ENCODE assay signal across 26 cellular contexts in genomic region chr20:41537865-41538264, GRCh38.
DNase-seq lines count a peak whose midpoint lies in the region; ATAC-seq, FAIRE-seq and TF ChIP-seq lines count a peak whose summit lies in the region.
"Had no signal": no experiment of that assay in that cellular context is flagged by ENCODE, and none has a peak within 500 bp of the region (broad histone marks: within the 10 kb centered on the region; RNA-seq: fewer than 3 reads in every experiment).

No MANE protein-coding gene starts in this region.

- RAD21 ChIA-PET in GM12878 (lab: Charles Lee; ENCODE audit: unreplicated experiment) = no interaction called here

- H3K9me2 ChIP-seq in PC-9 (ENCODE audit: insufficient read depth) = no peaks in the 10 kb centered on the region

- no peak overlapping the region for H3K4me2 ChIP-seq in HepG2 (ENCODE audit: low read depth, low read length)
- no peak overlapping the region for H3K4me2 ChIP-seq in GM12878 (ENCODE audit: control insufficient read depth, insufficient read depth)
- no peak overlapping the region for H3K4me2 ChIP-seq in H1 (ENCODE audit: insufficient read depth in 1 of 2, low read depth in 2 of 2, low read length in 2 of 2)
- H3K4me2 ChIP-seq in PC-9 = no peak overlapping the region
- H3K4me2 ChIP-seq: BLaER1 had no signal

- no peak for TF ChIP-seq EP300 in HepG2 (IDR thresholded peaks at IDR 0.05; ENCODE audit: low read depth in 2 of 2, low read length in 2 of 2)
- no peak for TF ChIP-seq EP300 in HepG2 (CRISPR knock-in tag; IDR thresholded peaks at IDR 0.05; ENCODE audit: borderline replicate concordance)
- TF ChIP-seq EP300 in GM12878 (IDR thresholded peaks at IDR 0.05; ENCODE audit: borderline replicate concordance in 1 of 2, control insufficient read depth in 1 of 2, low read depth in 2 of 2, low read length in 2 of 2) = no peak
- no peak for TF ChIP-seq EP300 in H1 (IDR thresholded peaks at IDR 0.05; ENCODE audit: borderline replicate concordance in 1 of 2, low read depth in 2 of 2, low read length in 2 of 2)

- CTCF ChIA-PET in HepG2 (lab: Yijun Ruan, JAX; ENCODE audit: low intra/inter-chr PET ratio, low total read pairs) = no interaction called here
- CTCF ChIA-PET in GM12878 (lab: Yijun Ruan, JAX) = no interaction called here
- CTCF ChIA-PET in H1 (lab: Charles Lee; ENCODE audit: partially characterized antibody) = no interaction called here
- CTCF ChIA-PET in PC-9 (lab: Charles Lee) = no interaction called here

- H4K5ac ChIP-seq in H1 (ENCODE audit: insufficient read length, low read depth, low read length) = no peak overlapping the region

- H4K8ac ChIP-seq in H1 (ENCODE audit: extremely low read depth, insufficient read depth, low read length) = no peak overlapping the region

- peaks cover 6% of the 10 kb centered on the region; the same call in 1 of the 2 replicates for H3K79me1 ChIP-seq in H1 (ENCODE audit: low read depth, low read length)

- H3K9ac ChIP-seq in HepG2 (ENCODE audit: insufficient read depth, low read depth, low read length) (no peak overlapping the region), GM12878 (ENCODE audit: control insufficient read depth, insufficient read depth, low read length) (no peak overlapping the region), H1 (replicated peaks in 1 of 4; ENCODE audit: extremely low read depth in 1 of 4, low read depth in 3 of 4, low read length in 3 of 4) (no peak overlapping the region)
- H3K9ac ChIP-seq: BLaER1 had no signal

- TF ChIP-seq CTCF in HepG2 (CRISPR knock-in tag; IDR thresholded peaks at IDR 0.05) (no peak), right lobe of liver (IDR thresholded peaks at IDR 0.05) (no peak), GM12878 (IDR thresholded peaks at IDR 0.05 in 2 of 3, conservative IDR thresholded peaks at IDR 0.05 in 1 of 3; ENCODE audit: control insufficient read depth in 2 of 3, extremely low read depth in 1 of 3, insufficient read depth in 1 of 3, low read depth in 3 of 3, low read length in 3 of 3) (no peak), H1 (IDR thresholded peaks at IDR 0.05; ENCODE audit: control extremely low read depth in 1 of 3, insufficient read depth in 1 of 3, low read depth in 1 of 3, low read length in 3 of 3) (no peak), PC-9 (conservative IDR thresholded peaks at IDR 0.05) (no peak)

- no peak for TF ChIP-seq POLR2A in HepG2 (IDR thresholded peaks at IDR 0.05; ENCODE audit: insufficient read depth in 1 of 2, low read depth in 2 of 2, low read length in 2 of 2)
- no peak for TF ChIP-seq POLR2A in right lobe of liver (IDR thresholded peaks at IDR 0.05)
- no peak for TF ChIP-seq POLR2A in GM12878 (IDR thresholded peaks at IDR 0.05; ENCODE audit: low read depth, low read length)
- no peak for TF ChIP-seq POLR2A in H1 (IDR thresholded peaks at IDR 0.05; ENCODE audit: control extremely low read depth in 1 of 2, low read depth in 2 of 2, low read length in 2 of 2)

- DNase-seq in HepG2 (ENCODE audit: low spot score) (no peak), right lobe of liver (no peak), HTR-8/SVneo (ENCODE audit: insufficient read length, low spot score) (no peak), GM12878 (ENCODE audit: low read depth, low spot score) (no peak), H1 (ENCODE audit: low read depth in 1 of 2, low spot score in 2 of 2) (no peak), OCI-M2 (lab: John Stamatoyannopoulos, UW; ENCODE audit: unreplicated experiment) (no peak), PC-9 (no peak)
- DNase-seq in activated CD4-positive, alpha-beta T cell treated with anti-CD3 and anti-CD28 coated beads, Interleukin-2, amount 50 U/mL, for 4 hours = no peak
- DNase-seq: 8988T; ACHN; BE2C; C1 segment of cervical spinal cord; CD4-positive, alpha-beta memory T cell; CD4-positive, CD25-positive, alpha-beta regulatory T cell; CD8-positive, alpha-beta memory T cell; COR-L47; DMS 273 treated with DMSO at 0.1 percent for 48 hours; DMS153; DMS53; DMS79; DND-41; EL; GDM1 had no signal

- ATAC-seq in HepG2 (no peak), right lobe of liver (no peak), GM12878 (no peak)

- H3K27ac ChIP-seq in HepG2 (ENCODE audit: extremely low read length, insufficient read depth, low read length) = no peak overlapping the region
- no peak overlapping the region for H3K27ac ChIP-seq in right lobe of liver
- no peak overlapping the region for H3K27ac ChIP-seq in GM12878 (ENCODE audit: control insufficient read depth, insufficient read depth)
- H3K27ac ChIP-seq in H1 (ENCODE audit: low read depth, low read length) = no peak overlapping the region
- no peak overlapping the region for H3K27ac ChIP-seq in PC-9
- H3K27ac ChIP-seq: BLaER1 had no signal

- H3K79me2 ChIP-seq in HepG2 (ENCODE audit: insufficient read depth, low read length) = peaks cover 63% of the 10 kb centered on the region
- no peaks in the 10 kb centered on the region for H3K79me2 ChIP-seq in GM12878 (ENCODE audit: control insufficient read depth, insufficient read depth, low read length)
- peaks cover 0 to 58% of the 10 kb centered on the region in 2 experiments; a peak in 2 of 4 replicates for H3K79me2 ChIP-seq in H1 (ENCODE audit: control insufficient read depth in 1 of 2, insufficient read depth in 2 of 2, low read length in 2 of 2)
- no peaks in the 10 kb centered on the region for H3K79me2 ChIP-seq in PC-9 (ENCODE audit: low read depth)

- TF ChIP-seq RAD21 in HepG2 (CRISPR knock-in tag; IDR thresholded peaks at IDR 0.05) (no peak), GM12878 (IDR thresholded peaks at IDR 0.05; ENCODE audit: insufficient read depth, low read depth, low read length) (no peak), H1 (IDR thresholded peaks at IDR 0.05 in 1 of 2, conservative IDR thresholded peaks at IDR 0.05 in 1 of 2; ENCODE audit: low read depth in 2 of 2, low read length in 2 of 2) (no peak)

- FAIRE-seq in HepG2 (lab: Jason Lieb, UNC) = no peak
- FAIRE-seq in HTR-8/SVneo (lab: Jason Lieb, UNC) = peak; percentile 76
- peak; percentile 35 for FAIRE-seq in GM12878 (lab: Jason Lieb, UNC)
- no peak for FAIRE-seq in H1 (lab: Jason Lieb, UNC)
- FAIRE-seq: A204.1, GM12891 had no signal

- no peak overlapping the region for H2BK120ac ChIP-seq in H1 (replicated peaks; ENCODE audit: low read depth, low read length)

- intact Hi-C loops in HepG2 (cut with micrococcal nuclease; ENCODE audit: unreplicated experiment) = loop anchor here (5.0 kb wide), 1 partner anchor 154 kb away; no protein-coding TSS in a partner anchor
- intact Hi-C loops in right lobe of liver (cut with DNase I) = no loop called here
- intact Hi-C loops in GM12878 (cut with micrococcal nuclease; ENCODE audit: unreplicated experiment) = no loop called here
- intact Hi-C loops in PC-9 (cut with micrococcal nuclease; ENCODE audit: unreplicated experiment) = no loop called here

- no peak overlapping the region for H4K91ac ChIP-seq in H1 (replicated peaks; ENCODE audit: insufficient read length, low read length)

- H4K20me1 ChIP-seq in HepG2 (ENCODE audit: insufficient read depth, low read length) (peaks cover 12% of the 10 kb centered on the region; the same call in 1 of the 2 replicates), GM12878 (ENCODE audit: control insufficient read depth, insufficient read depth) (no peaks in the 10 kb centered on the region), H1 (replicated peaks in 1 of 2; ENCODE audit: control insufficient read depth in 1 of 2, insufficient read depth in 2 of 2, low read length in 2 of 2) (peaks cover 2 to 4% of the 10 kb centered on the region in 2 experiments), PC-9 (ENCODE audit: insufficient read depth) (0 out of 2 replicates have a peak, but pooled peaks cover 5% of the 10 kb centered on the region)

- H3K9me3 ChIP-seq in HepG2 (ENCODE audit: low read length) = 0 out of 2 replicates have a peak, but pooled peaks cover 5% of the 10 kb centered on the region
- no peaks in the 10 kb centered on the region for H3K9me3 ChIP-seq in right lobe of liver
- H3K9me3 ChIP-seq in GM12878 (replicated peaks; ENCODE audit: control insufficient read depth, insufficient read depth, low read length) = peaks cover 2% of the 10 kb centered on the region; the same call in 2 of the 3 replicates
- peaks cover 0 to 11% of the 10 kb centered on the region in 2 experiments; a peak in 2 of 4 replicates for H3K9me3 ChIP-seq in H1 (ENCODE audit: insufficient read depth in 2 of 2, low read depth in 1 of 2, low read length in 1 of 2)
- peaks cover 4% of the 10 kb centered on the region; the same call in 1 of the 2 replicates for H3K9me3 ChIP-seq in PC-9 (ENCODE audit: insufficient read depth, low read depth)
- H3K9me3 ChIP-seq: BE2C had no signal

- no peak overlapping the region for H3K4me3 ChIP-seq in HepG2 (replicated peaks in 1 of 3; ENCODE audit: insufficient read depth in 1 of 3, low read depth in 2 of 3, low read length in 3 of 3)
- no peak overlapping the region for H3K4me3 ChIP-seq in right lobe of liver
- no peak overlapping the region for H3K4me3 ChIP-seq in GM12878
- no peak overlapping the region for H3K4me3 ChIP-seq in H1 (ENCODE audit: extremely low read depth in 1 of 4, insufficient read depth in 2 of 4, low read depth in 3 of 4, low read length in 4 of 4)
- H3K4me3 ChIP-seq in PC-9 = no peak overlapping the region
- H3K4me3 ChIP-seq: BLaER1 had no signal

- H3K56ac ChIP-seq in H1 (replicated peaks; ENCODE audit: insufficient read length, low read depth, low read length) = no peak overlapping the region

- H3K4ac ChIP-seq in H1 (replicated peaks; ENCODE audit: insufficient read length, low read depth, low read length) = no peak overlapping the region

- BruUV-seq in HepG2 (replicated peaks; lab: Mats Ljungman, UMichigan) (no TSS peak), GM12878 (replicated peaks; lab: Mats Ljungman, UMichigan) (no TSS peak), PC-9 (replicated peaks; lab: Mats Ljungman, UMichigan) (no TSS peak)

- in situ Hi-C loops in HepG2 (cut with HindIII; ENCODE audit: extremely low pct_ligation_motif_present, low pct_unique_long_range_greater_than_20kb) (no loop called here), GM12878 (cut with MboI) (no loop called here)

- H2BK12ac ChIP-seq in H1 (ENCODE audit: low read depth, low read length) = no peak overlapping the region

- no peak overlapping the region for H2BK15ac ChIP-seq in H1 (ENCODE audit: low read length)

- H2BK20ac ChIP-seq in H1 (ENCODE audit: low read length) = no peak overlapping the region

- H3F3A ChIP-seq in PC-9 (ENCODE audit: insufficient read depth, low read depth) = no peaks in the 10 kb centered on the region

- no peaks in the 10 kb centered on the region for H3K27me3 ChIP-seq in HepG2 (ENCODE audit: control insufficient read depth in 1 of 2, insufficient read depth in 2 of 2, low read length in 2 of 2)
- H3K27me3 ChIP-seq in right lobe of liver = no peaks in the 10 kb centered on the region
- no peaks in the 10 kb centered on the region for H3K27me3 ChIP-seq in GM12878 (replicated peaks in 1 of 2; ENCODE audit: control insufficient read depth in 2 of 2, insufficient read depth in 2 of 2, low read length in 1 of 2)
- H3K27me3 ChIP-seq in H1 (replicated peaks in 1 of 4; ENCODE audit: control insufficient read depth in 3 of 4, extremely low read depth in 1 of 4, insufficient read depth in 3 of 4, low read length in 3 of 4) = no peaks in the 10 kb centered on the region
- H3K27me3 ChIP-seq in PC-9 (ENCODE audit: insufficient read depth, low read depth) = no peaks in the 10 kb centered on the region
- H3K27me3 ChIP-seq: BE2C, BLaER1 had no signal

- H3K23me2 ChIP-seq in H1 (ENCODE audit: low read depth, low read length) = no peaks in the 10 kb centered on the region

- SMC1A ChIA-PET in GM12878 (lab: Charles Lee; ENCODE audit: uncharacterized antibody, unreplicated experiment) = interaction anchor here (0.8 kb wide), 1 partner anchor 21 kb away, joined by 3 read pairs; no protein-coding TSS in a partner anchor

- no peak overlapping the region for H3K18ac ChIP-seq in H1 (ENCODE audit: extremely low read depth, low read length)

- H3K4me1 ChIP-seq in HepG2 (ENCODE audit: insufficient read depth, low read length) (peaks cover 84% of the 10 kb centered on the region), right lobe of liver (peaks cover 0 to 16% (median 3%) of the 10 kb centered on the region in 4 donors), GM12878 (ENCODE audit: control insufficient read depth, insufficient read depth, low read length) (no peaks in the 10 kb centered on the region), H1 (replicated peaks in 1 of 4; ENCODE audit: control insufficient read depth in 3 of 4, insufficient read depth in 4 of 4, low read length in 3 of 4) (no peaks in the 10 kb centered on the region), PC-9 (replicated peaks; ENCODE audit: insufficient read depth) (no peaks in the 10 kb centered on the region)
- H3K4me1 ChIP-seq: BE2C had no signal

- no peak overlapping the region for H3K23ac ChIP-seq in H1 (ENCODE audit: insufficient read length)

- POLR2A ChIA-PET in HepG2 (lab: Yijun Ruan, JAX) = no interaction called here
- POLR2A ChIA-PET in GM12878 (lab: Charles Lee) = no interaction called here
- POLR2A ChIA-PET in H1 (lab: Charles Lee; ENCODE audit: partially characterized antibody) = no interaction called here
- POLR2A ChIA-PET in PC-9 (lab: Charles Lee; ENCODE audit: unreplicated experiment) = no interaction called here

- H2AFZ ChIP-seq in HepG2 (ENCODE audit: low read length) (no peak overlapping the region), GM12878 (ENCODE audit: control insufficient read depth, low read depth, low read length) (no peak overlapping the region), H1 (ENCODE audit: low read length) (no peak overlapping the region), PC-9 (no peak overlapping the region)

- H2BK5ac ChIP-seq in H1 (ENCODE audit: low read depth, low read length) = no peak overlapping the region

- no peak overlapping the region for H3K14ac ChIP-seq in H1 (ENCODE audit: insufficient read length)

- WGBS in HepG2 (ENCODE audit: low lambda C conversion rate) = 94% methylated on average over 4 of the region's 4 CpGs
- 90% methylated on average over 4 of the region's 4 CpGs for WGBS in right lobe of liver (ENCODE audit: insufficient coverage, low coverage, low lambda C conversion rate, missing lambda C conversion rate)
- 97% methylated on average over 4 of the region's 4 CpGs for WGBS in GM12878 (ENCODE audit: insufficient coverage, insufficient replicate concordance, low lambda C conversion rate, missing lambda C conversion rate)
- 94% methylated on average over 4 of the region's 4 CpGs; no CpG with 5 or more reads in 1 of the 2 experiments for WGBS in H1 (ENCODE audit: extremely low coverage in 1 of 2, insufficient coverage in 1 of 2, insufficient read length in 1 of 2, insufficient replicate concordance in 2 of 2, low coverage in 1 of 2, low lambda C conversion rate in 2 of 2, missing lambda C conversion rate in 1 of 2), 2 experiments

- no peak overlapping the region for H2AK5ac ChIP-seq in H1 (ENCODE audit: low read depth, low read length)

- H3K36me3 ChIP-seq in HepG2 (replicated peaks in 1 of 2; ENCODE audit: control insufficient read depth in 1 of 2, insufficient read depth in 2 of 2, low read length in 2 of 2) = peaks cover under 1 to 1% of the 10 kb centered on the region in 2 experiments; a peak in 3 of 5 replicates
- no peaks in the 10 kb centered on the region for H3K36me3 ChIP-seq in right lobe of liver
- peaks cover under 1 to 6% of the 10 kb centered on the region in 2 experiments; a peak in 3 of 4 replicates for H3K36me3 ChIP-seq in GM12878 (ENCODE audit: control insufficient read depth in 2 of 2, insufficient read depth in 2 of 2, low read length in 1 of 2)
- peaks cover 0 to 16% (median 6%) of the 10 kb centered on the region in 4 experiments; a peak in 6 of 8 replicates for H3K36me3 ChIP-seq in H1 (ENCODE audit: control insufficient read depth in 2 of 4, insufficient read depth in 4 of 4, low read length in 3 of 4)
- H3K36me3 ChIP-seq in PC-9 (ENCODE audit: low read depth) = 0 out of 2 replicates have a peak, but pooled peaks cover 8% of the 10 kb centered on the region
